ENCODE assay signal across 11 cellular contexts in the genomic region with DNA sequence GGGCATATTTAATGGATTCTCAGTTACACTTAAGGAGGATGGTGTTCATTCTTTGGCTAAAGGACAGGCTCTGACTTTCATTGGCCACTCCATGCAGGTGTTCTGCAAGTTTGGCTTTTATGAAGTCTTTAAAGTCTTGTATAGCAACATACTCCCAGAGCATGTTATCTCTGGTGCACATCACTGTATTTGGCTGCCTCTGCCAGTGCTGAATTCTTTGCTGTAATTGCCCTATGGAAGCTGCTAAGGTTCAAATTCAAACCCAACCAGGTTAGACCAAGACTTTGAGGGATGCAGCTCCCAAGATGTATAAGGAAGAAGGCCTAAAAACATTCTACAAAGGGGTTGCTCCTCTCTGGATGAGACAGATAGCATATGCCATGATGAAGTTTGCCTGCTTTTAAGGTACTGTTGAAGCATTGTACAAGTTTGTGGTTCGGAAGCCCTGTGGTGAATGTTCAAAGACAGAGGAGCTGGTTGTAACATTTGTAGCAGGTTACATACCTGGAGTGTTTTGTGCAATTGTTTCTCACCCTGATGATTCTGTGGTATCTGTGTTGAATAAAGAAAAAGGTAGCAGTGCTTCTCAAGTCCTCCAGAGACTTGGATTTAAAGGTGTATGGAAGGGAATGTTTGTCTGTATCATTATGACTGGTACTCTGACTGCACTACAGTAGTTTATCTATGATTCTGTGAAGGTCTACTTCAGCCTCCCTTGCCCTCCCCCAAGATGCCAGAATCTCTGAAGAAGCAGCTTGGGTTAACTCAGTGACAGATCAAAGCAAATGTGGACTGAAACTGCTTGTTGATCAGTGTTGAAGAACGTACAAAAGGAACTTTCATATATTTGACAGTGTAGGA. TPM values are rescaled to one million over a fixed set of nuclear protein-coding genes. Genes with fewer than 3 reads are reported as not detected.
DNase-seq lines count a peak whose midpoint lies in the region; ATAC-seq, FAIRE-seq and TF ChIP-seq lines count a peak whose summit lies in the region.
"Had no signal": no experiment of that assay in that cellular context is flagged by ENCODE, and none has a peak within 500 bp of the region (broad histone marks: within the 10 kb centered on the region; RNA-seq: fewer than 3 reads in every experiment).

No MANE protein-coding gene starts in this region.

- H3K9me3 Mint-ChIP-seq in naive B cell, result no peaks in the 10 kb centered on the region
- no peaks in the 10 kb centered on the region for H3K9me3 Mint-ChIP-seq in progenitor cell of endocrine pancreas (ENCODE audit: low read depth)

- FAIRE-seq in GM12892 (lab: Jason Lieb, UNC) (peak; percentile 54), H54 (lab: Jason Lieb, UNC) (peak; percentile 23)

- TF ChIP-seq POLR2A in GM12892 (IDR thresholded peaks at IDR 0.05; ENCODE audit: low read depth, low read length) (no peak), H54 (IDR thresholded peaks at IDR 0.05; ENCODE audit: low read depth, low read length) (no peak), uterus (IDR thresholded peaks at IDR 0.05) (no peak)

- intact Hi-C loops in uterus (cut with DNase I; ENCODE audit: low total_unique reads), result no loop called here

- no peak for DNase-seq in GM12892 (ENCODE audit: insufficient read length)
- DNase-seq in H54 (ENCODE audit: insufficient read length, low spot score), result no peak
- DNase-seq in T follicular helper cell (ENCODE audit: low read depth), result peak; percentile 17
- no peak for DNase-seq in naive B cell
- no peak for DNase-seq in islet precursor cell
- no peak for DNase-seq in uterus
- no peak for DNase-seq in 8988T
- no peak for DNase-seq in progenitor cell of endocrine pancreas (ENCODE audit: low spot score, unreplicated experiment)
- DNase-seq: activated gamma-delta T cell treated with Interleukin-2 at 50 U/mL for 16 hours, DMS79 treated with DMSO at 0.1 percent for 48 hours, NCI-H2081 had no signal

- H3K27me3 ChIP-seq in uterus, result no peaks in the 10 kb centered on the region

- no peak overlapping the region for H3K27ac ChIP-seq in uterus

- ATAC-seq in naive B cell (ENCODE audit: low read depth in 2 of 2), result no peak

- H3K27me3 Mint-ChIP-seq in naive B cell (peaks cover 8 to 20% (median 15%) of the 10 kb centered on the region in 3 donors), progenitor cell of endocrine pancreas (no peaks in the 10 kb centered on the region)

- H3K4me1 Mint-ChIP-seq in naive B cell, result peaks cover 36 to 46% (median 44%) of the 10 kb centered on the region in 3 donors
- peaks cover 4% of the 10 kb centered on the region for H3K4me1 Mint-ChIP-seq in progenitor cell of endocrine pancreas (ENCODE audit: low read depth)

- TF ChIP-seq CTCF in uterus (IDR thresholded peaks at IDR 0.05) (no peak), progenitor cell of endocrine pancreas (IDR thresholded peaks at IDR 0.05; ENCODE audit: unreplicated experiment) (no peak)

- H3K36me3 Mint-ChIP-seq in naive B cell, result peaks cover 0 to 15% of the 10 kb centered on the region in 2 donors
- peaks cover 4% of the 10 kb centered on the region for H3K36me3 Mint-ChIP-seq in progenitor cell of endocrine pancreas (ENCODE audit: insufficient read depth)

- H3K4me3 Mint-ChIP-seq in naive B cell (peak overlapping the region; percentile 70 to 91 (median 86)), progenitor cell of endocrine pancreas (ENCODE audit: low read depth) (no peak overlapping the region)

- H3K4me1 ChIP-seq in uterus, result no peaks in the 10 kb centered on the region

- no peak overlapping the region for H3K4me3 ChIP-seq in uterus

- no peaks in the 10 kb centered on the region for H3K36me3 ChIP-seq in uterus

- no peaks in the 10 kb centered on the region for H3K9me3 ChIP-seq in uterus

- H3K27ac Mint-ChIP-seq in naive B cell, result peak overlapping the region in 3 of 6 donors; percentile 21 to 78 (median 66)
- no peak overlapping the region for H3K27ac Mint-ChIP-seq in progenitor cell of endocrine pancreas

RNA-seq across cellular contexts. Expression of gene TMEM116, which starts 19.4 kb away (rescaled TPM):
- polyA plus RNA-seq in GM12892 (2012; ENCODE audit: missing spikeins), result 7.3 TPM
- polyA plus RNA-seq in naive B cell (ENCODE audit: low read depth in 6 of 6), result 10 to 100 TPM in 1 of 6 donors, 1 to 10 TPM in 5; 4.2 to 19.0 (median 7.8) TPM
- total RNA-seq in uterus (10 to 100 TPM in 2 of 4 donors, 1 to 10 TPM in 2; 1.2 to 21.7 (median 11.5) TPM), progenitor cell of endocrine pancreas (11.6 and 13.1 TPM in 2 replicates)

RNA-seq across cellular contexts. Expression of gene ERP29, which starts 19.7 kb away (rescaled TPM):
- 91.5 TPM for polyA plus RNA-seq in GM12892 (2012; ENCODE audit: missing spikeins)
- 100 to 1,000 TPM; 271 to 327 (median 295) TPM for polyA plus RNA-seq in naive B cell (ENCODE audit: low read depth in 6 of 6)
- total RNA-seq in uterus (10 to 100 TPM; 37.4 to 46.8 (median 42.1) TPM), progenitor cell of endocrine pancreas (138 and 144 TPM in 2 replicates)
